Comparison of ENCODE assay signal across 1 cellular context in genomic region chr1:20787100-20787774, GRCh38.
A peak's percentile ranks its signal among the peaks of the same experiment; 100 is the strongest.
TF ChIP-seq lines count a peak whose summit lies in the region.

A gene with protein sequence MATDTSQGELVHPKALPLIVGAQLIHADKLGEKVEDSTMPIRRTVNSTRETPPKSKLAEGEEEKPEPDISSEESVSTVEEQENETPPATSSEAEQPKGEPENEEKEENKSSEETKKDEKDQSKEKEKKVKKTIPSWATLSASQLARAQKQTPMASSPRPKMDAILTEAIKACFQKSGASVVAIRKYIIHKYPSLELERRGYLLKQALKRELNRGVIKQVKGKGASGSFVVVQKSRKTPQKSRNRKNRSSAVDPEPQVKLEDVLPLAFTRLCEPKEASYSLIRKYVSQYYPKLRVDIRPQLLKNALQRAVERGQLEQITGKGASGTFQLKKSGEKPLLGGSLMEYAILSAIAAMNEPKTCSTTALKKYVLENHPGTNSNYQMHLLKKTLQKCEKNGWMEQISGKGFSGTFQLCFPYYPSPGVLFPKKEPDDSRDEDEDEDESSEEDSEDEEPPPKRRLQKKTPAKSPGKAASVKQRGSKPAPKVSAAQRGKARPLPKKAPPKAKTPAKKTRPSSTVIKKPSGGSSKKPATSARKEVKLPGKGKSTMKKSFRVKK (minus strand): TSS chr1:20787307. CDS start chr1:20780440, 6,867 bp downstream.

TF ChIP-seq in HepG2, 621 proteins besides CTCF, POLR2A, EP300 and RAD21 (continued from another document and continues in another):
- TF ChIP-seq, protein P1, sequence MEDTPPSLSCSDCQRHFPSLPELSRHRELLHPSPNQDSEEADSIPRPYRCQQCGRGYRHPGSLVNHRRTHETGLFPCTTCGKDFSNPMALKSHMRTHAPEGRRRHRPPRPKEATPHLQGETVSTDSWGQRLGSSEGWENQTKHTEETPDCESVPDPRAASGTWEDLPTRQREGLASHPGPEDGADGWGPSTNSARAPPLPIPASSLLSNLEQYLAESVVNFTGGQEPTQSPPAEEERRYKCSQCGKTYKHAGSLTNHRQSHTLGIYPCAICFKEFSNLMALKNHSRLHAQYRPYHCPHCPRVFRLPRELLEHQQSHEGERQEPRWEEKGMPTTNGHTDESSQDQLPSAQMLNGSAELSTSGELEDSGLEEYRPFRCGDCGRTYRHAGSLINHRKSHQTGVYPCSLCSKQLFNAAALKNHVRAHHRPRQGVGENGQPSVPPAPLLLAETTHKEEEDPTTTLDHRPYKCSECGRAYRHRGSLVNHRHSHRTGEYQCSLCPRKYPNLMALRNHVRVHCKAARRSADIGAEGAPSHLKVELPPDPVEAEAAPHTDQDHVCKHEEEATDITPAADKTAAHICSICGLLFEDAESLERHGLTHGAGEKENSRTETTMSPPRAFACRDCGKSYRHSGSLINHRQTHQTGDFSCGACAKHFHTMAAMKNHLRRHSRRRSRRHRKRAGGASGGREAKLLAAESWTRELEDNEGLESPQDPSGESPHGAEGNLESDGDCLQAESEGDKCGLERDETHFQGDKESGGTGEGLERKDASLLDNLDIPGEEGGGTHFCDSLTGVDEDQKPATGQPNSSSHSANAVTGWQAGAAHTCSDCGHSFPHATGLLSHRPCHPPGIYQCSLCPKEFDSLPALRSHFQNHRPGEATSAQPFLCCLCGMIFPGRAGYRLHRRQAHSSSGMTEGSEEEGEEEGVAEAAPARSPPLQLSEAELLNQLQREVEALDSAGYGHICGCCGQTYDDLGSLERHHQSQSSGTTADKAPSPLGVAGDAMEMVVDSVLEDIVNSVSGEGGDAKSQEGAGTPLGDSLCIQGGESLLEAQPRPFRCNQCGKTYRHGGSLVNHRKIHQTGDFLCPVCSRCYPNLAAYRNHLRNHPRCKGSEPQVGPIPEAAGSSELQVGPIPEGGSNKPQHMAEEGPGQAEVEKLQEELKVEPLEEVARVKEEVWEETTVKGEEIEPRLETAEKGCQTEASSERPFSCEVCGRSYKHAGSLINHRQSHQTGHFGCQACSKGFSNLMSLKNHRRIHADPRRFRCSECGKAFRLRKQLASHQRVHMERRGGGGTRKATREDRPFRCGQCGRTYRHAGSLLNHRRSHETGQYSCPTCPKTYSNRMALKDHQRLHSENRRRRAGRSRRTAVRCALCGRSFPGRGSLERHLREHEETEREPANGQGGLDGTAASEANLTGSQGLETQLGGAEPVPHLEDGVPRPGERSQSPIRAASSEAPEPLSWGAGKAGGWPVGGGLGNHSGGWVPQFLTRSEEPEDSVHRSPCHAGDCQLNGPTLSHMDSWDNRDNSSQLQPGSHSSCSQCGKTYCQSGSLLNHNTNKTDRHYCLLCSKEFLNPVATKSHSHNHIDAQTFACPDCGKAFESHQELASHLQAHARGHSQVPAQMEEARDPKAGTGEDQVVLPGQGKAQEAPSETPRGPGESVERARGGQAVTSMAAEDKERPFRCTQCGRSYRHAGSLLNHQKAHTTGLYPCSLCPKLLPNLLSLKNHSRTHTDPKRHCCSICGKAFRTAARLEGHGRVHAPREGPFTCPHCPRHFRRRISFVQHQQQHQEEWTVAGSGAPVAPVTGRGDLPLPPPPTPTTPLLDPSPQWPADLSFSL (CRISPR knock-in tag; IDR thresholded peaks at IDR 0.05): no peak
- no peak for TF ChIP-seq CREM (IDR thresholded peaks at IDR 0.05)
- TF ChIP-seq CREM (CRISPR knock-in tag; IDR thresholded peaks at IDR 0.05): no peak
- TF ChIP-seq TRIM24 (CRISPR knock-in tag; IDR thresholded peaks at IDR 0.05): no peak
- TF ChIP-seq ZNF430 (CRISPR knock-in tag; IDR thresholded peaks at IDR 0.05): no peak
- no peak for TF ChIP-seq PAWR (CRISPR knock-in tag; IDR thresholded peaks at IDR 0.05; ENCODE audit: borderline replicate concordance)
- TF ChIP-seq NR2F2 (IDR thresholded peaks at IDR 0.05; ENCODE audit: borderline replicate concordance, low read depth): no peak
- TF ChIP-seq CBFB (CRISPR knock-in tag; IDR thresholded peaks at IDR 0.05): no peak; the same call in 1 of the 2 replicates
- TF ChIP-seq CBX5 (CRISPR knock-in tag; IDR thresholded peaks at IDR 0.05; ENCODE audit: borderline replicate concordance): no peak
- TF ChIP-seq TFDP1 (CRISPR knock-in tag; IDR thresholded peaks at IDR 0.05; ENCODE audit: borderline replicate concordance): no peak; the same call in 1 of the 2 replicates
- no peak for TF ChIP-seq ZNF484 (CRISPR knock-in tag; IDR thresholded peaks at IDR 0.05; ENCODE audit: borderline replicate concordance, low read depth)
- TF ChIP-seq KLF12 (CRISPR knock-in tag; IDR thresholded peaks at IDR 0.05; ENCODE audit: borderline replicate concordance): peak; percentile 55; the same call in 1 of the 2 replicates
- TF ChIP-seq ZNF710 (CRISPR knock-in tag; IDR thresholded peaks at IDR 0.05; ENCODE audit: borderline replicate concordance): no peak
- TF ChIP-seq HNF4G (IDR thresholded peaks at IDR 0.05; ENCODE audit: borderline replicate concordance, low read depth, low read length): no peak
- no peak for TF ChIP-seq HNF4G (CRISPR knock-in tag; IDR thresholded peaks at IDR 0.05; ENCODE audit: borderline replicate concordance, low read depth)
- TF ChIP-seq TBX2 (CRISPR knock-in tag; IDR thresholded peaks at IDR 0.05; ENCODE audit: borderline replicate concordance): no peak
- peak; percentile 59; the same call in 1 of the 2 replicates for TF ChIP-seq ARID2 (CRISPR knock-in tag; IDR thresholded peaks at IDR 0.05; ENCODE audit: borderline replicate concordance)
- no peak for TF ChIP-seq ZBTB42 (CRISPR knock-in tag; IDR thresholded peaks at IDR 0.05)
- 0 out of 2 replicates have a peak, but pooled peaks have one; percentile 19 for TF ChIP-seq ZSCAN20 (CRISPR knock-in tag; IDR thresholded peaks at IDR 0.05; ENCODE audit: borderline replicate concordance)
- TF ChIP-seq KLF15 (CRISPR knock-in tag; IDR thresholded peaks at IDR 0.05; ENCODE audit: borderline replicate concordance): no peak
- TF ChIP-seq ZNF674 (CRISPR knock-in tag; IDR thresholded peaks at IDR 0.05; ENCODE audit: low read depth): no peak
- no peak for TF ChIP-seq U2AF2 (IDR thresholded peaks at IDR 0.05; ENCODE audit: low read depth, low read length)
- no peak for TF ChIP-seq ZNF75D (CRISPR knock-in tag; IDR thresholded peaks at IDR 0.05; ENCODE audit: borderline replicate concordance)
- no peak for TF ChIP-seq ZNF446 (CRISPR knock-in tag; IDR thresholded peaks at IDR 0.05)
- TF ChIP-seq MEIS1 (CRISPR knock-in tag; IDR thresholded peaks at IDR 0.05; ENCODE audit: borderline replicate concordance): no peak
- TF ChIP-seq NFIB (CRISPR knock-in tag; IDR thresholded peaks at IDR 0.05; ENCODE audit: borderline replicate concordance): no peak
- no peak for TF ChIP-seq ZNF761 (CRISPR knock-in tag; conservative IDR thresholded peaks at IDR 0.05)
- no peak for TF ChIP-seq HDAC6 (IDR thresholded peaks at IDR 0.05; ENCODE audit: low read depth, low read length)
- no peak for TF ChIP-seq NBN (conservative IDR thresholded peaks at IDR 0.05)
- TF ChIP-seq RCOR2 (CRISPR knock-in tag; IDR thresholded peaks at IDR 0.05): no peak
- TF ChIP-seq ZNF570 (CRISPR knock-in tag; IDR thresholded peaks at IDR 0.05; ENCODE audit: borderline replicate concordance): no peak
- TF ChIP-seq TARDBP (CRISPR knock-in tag; IDR thresholded peaks at IDR 0.05): 0 out of 2 replicates have a peak, but pooled peaks have one; percentile 50
- no peak for TF ChIP-seq ZBTB37 (CRISPR knock-in tag; IDR thresholded peaks at IDR 0.05)
- TF ChIP-seq RAD51 (IDR thresholded peaks at IDR 0.05; ENCODE audit: borderline replicate concordance): no peak
- peak; percentile 87 for TF ChIP-seq POLR2G (IDR thresholded peaks at IDR 0.05; ENCODE audit: low read depth, low read length)
- TF ChIP-seq ZNF431 (CRISPR knock-in tag; IDR thresholded peaks at IDR 0.05; ENCODE audit: borderline replicate concordance, low read depth): no peak
- TF ChIP-seq, protein P2, sequence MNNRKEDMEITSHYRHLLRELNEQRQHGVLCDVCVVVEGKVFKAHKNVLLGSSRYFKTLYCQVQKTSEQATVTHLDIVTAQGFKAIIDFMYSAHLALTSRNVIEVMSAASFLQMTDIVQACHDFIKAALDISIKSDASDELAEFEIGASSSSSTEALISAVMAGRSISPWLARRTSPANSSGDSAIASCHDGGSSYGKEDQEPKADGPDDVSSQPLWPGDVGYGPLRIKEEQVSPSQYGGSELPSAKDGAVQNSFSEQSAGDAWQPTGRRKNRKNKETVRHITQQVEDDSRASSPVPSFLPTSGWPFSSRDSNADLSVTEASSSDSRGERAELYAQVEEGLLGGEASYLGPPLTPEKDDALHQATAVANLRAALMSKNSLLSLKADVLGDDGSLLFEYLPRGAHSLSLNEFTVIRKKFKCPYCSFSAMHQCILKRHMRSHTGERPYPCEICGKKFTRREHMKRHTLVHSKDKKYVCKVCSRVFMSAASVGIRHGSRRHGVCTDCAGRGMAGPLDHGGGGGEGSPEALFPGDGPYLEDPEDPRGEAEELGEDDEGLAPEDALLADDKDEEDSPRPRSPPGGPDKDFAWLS (CRISPR knock-in tag; IDR thresholded peaks at IDR 0.05; ENCODE audit: borderline replicate concordance): no peak
- no peak for TF ChIP-seq ZNF567 (CRISPR knock-in tag; IDR thresholded peaks at IDR 0.05; ENCODE audit: borderline replicate concordance)
- no peak for TF ChIP-seq ATF2 (CRISPR knock-in tag; IDR thresholded peaks at IDR 0.05)
- no peak for TF ChIP-seq GPN1 (CRISPR knock-in tag; IDR thresholded peaks at IDR 0.05; ENCODE audit: borderline replicate concordance)
- no peak for TF ChIP-seq SNAPC2 (CRISPR knock-in tag; IDR thresholded peaks at IDR 0.05)
- no peak for TF ChIP-seq ZFP82 (CRISPR knock-in tag; IDR thresholded peaks at IDR 0.05; ENCODE audit: borderline replicate concordance)
- TF ChIP-seq ISL2 (CRISPR knock-in tag; IDR thresholded peaks at IDR 0.05): no peak
- TF ChIP-seq MXD4 (CRISPR knock-in tag; IDR thresholded peaks at IDR 0.05): no peak
- TF ChIP-seq ZNF619 (CRISPR knock-in tag; IDR thresholded peaks at IDR 0.05): no peak
- TF ChIP-seq TCF7L2 (IDR thresholded peaks at IDR 0.05; ENCODE audit: low read depth, low read length): no peak
- TF ChIP-seq STAT5B (CRISPR knock-in tag; IDR thresholded peaks at IDR 0.05): no peak
- TF ChIP-seq SAFB2 (CRISPR knock-in tag; IDR thresholded peaks at IDR 0.05; ENCODE audit: borderline replicate concordance, low read depth): no peak
- TF ChIP-seq ZFP41 (CRISPR knock-in tag; IDR thresholded peaks at IDR 0.05; ENCODE audit: borderline replicate concordance): no peak
- TF ChIP-seq, protein P3, sequence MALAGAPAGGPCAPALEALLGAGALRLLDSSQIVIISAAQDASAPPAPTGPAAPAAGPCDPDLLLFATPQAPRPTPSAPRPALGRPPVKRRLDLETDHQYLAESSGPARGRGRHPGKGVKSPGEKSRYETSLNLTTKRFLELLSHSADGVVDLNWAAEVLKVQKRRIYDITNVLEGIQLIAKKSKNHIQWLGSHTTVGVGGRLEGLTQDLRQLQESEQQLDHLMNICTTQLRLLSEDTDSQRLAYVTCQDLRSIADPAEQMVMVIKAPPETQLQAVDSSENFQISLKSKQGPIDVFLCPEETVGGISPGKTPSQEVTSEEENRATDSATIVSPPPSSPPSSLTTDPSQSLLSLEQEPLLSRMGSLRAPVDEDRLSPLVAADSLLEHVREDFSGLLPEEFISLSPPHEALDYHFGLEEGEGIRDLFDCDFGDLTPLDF (CRISPR knock-in tag; IDR thresholded peaks at IDR 0.05): 0 out of 2 replicates have a peak, but pooled peaks have one; percentile 52
- TF ChIP-seq ZNF775 (CRISPR knock-in tag; IDR thresholded peaks at IDR 0.05; ENCODE audit: borderline replicate concordance): peak; percentile 59; the same call in 1 of the 2 replicates
- no peak for TF ChIP-seq SALL2 (CRISPR knock-in tag; IDR thresholded peaks at IDR 0.05)
- TF ChIP-seq ZNF878 (CRISPR knock-in tag; IDR thresholded peaks at IDR 0.05): no peak
- no peak for TF ChIP-seq HMG20B (CRISPR knock-in tag; conservative IDR thresholded peaks at IDR 0.05)
